Comparison of ENCODE assay signal across 10 cellular contexts in the genomic region with DNA sequence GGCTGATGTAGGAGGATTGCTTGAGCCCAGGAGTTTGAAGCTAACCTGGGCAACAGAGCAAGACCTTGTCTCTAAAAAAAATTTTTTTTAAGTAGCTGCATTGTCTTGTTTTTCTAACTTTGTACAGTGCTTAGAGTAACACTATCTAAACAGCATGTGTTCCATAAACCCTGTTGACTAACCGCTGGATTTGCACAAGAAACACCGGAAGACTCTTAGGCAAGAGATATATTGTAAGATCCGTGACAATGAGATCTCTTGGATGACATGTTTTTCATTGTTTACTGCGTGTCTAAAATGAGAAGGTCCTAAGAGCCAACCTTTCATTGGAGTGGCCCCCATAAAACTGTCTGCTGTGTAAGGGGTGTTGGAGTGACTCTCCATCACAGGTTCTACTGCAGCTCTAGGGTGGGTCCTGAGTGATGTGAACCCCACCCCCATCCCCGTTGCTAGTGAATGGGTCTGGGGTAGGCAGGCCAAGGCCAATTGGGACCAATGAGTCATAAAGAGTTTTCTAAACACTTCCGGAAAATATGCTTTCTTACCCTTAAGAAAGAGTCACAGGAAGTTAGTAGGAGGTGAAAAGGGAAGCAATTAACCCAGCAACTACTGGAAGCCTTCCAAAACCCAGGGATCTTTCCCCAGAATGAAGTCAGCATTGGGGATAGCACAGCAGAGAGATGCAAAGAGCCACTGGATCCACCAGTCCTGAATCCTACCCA. TPM values are rescaled to one million over a fixed set of nuclear protein-coding genes. Genes with fewer than 3 reads are reported as not detected.
DNase-seq lines count a peak whose midpoint lies in the region; ATAC-seq and TF ChIP-seq lines count a peak whose summit lies in the region.
"Had no signal": no experiment of that assay in that cellular context is flagged by ENCODE, and none has a peak within 500 bp of the region (broad histone marks: within the 10 kb centered on the region; RNA-seq: fewer than 3 reads in every experiment).

No MANE protein-coding gene starts in this region.

- H3K4me3 ChIP-seq in CD4-positive, CD25-positive, alpha-beta regulatory T cell (ENCODE audit: low read depth, low read length) = no peak overlapping the region
- no peak overlapping the region for H3K4me3 ChIP-seq in esophagus squamous epithelium

- no peak overlapping the region for H3K27ac ChIP-seq in CD4-positive, CD25-positive, alpha-beta regulatory T cell (ENCODE audit: insufficient read depth, low read length, poor library complexity, severe bottlenecking)
- peak overlapping the region in 2 of 4 donors; percentile 7 to 53 for H3K27ac ChIP-seq in esophagus squamous epithelium

- intact Hi-C loops in esophagus squamous epithelium (cut with DNase I) = no loop called here

- H3K9me3 ChIP-seq in CD4-positive, CD25-positive, alpha-beta regulatory T cell (ENCODE audit: control insufficient read depth in 2 of 2, low read length in 2 of 2) = no peaks in the 10 kb centered on the region
- no peaks in the 10 kb centered on the region for H3K9me3 ChIP-seq in esophagus squamous epithelium

- H3K4me3 Mint-ChIP-seq in CD4-positive, CD25-positive, alpha-beta regulatory T cell = peak overlapping the region in 1 of 4 donors; percentile 14
- H3K4me3 Mint-ChIP-seq in endothelial cell (ENCODE audit: unreplicated experiment) = no peak overlapping the region
- H3K4me3 Mint-ChIP-seq: brain had no signal

- WGBS in esophagus squamous epithelium, 2 donors = 47 to 48% methylated on average over 6 of the region's 6 CpGs

- H3K4me1 Mint-ChIP-seq in CD4-positive, CD25-positive, alpha-beta regulatory T cell = peaks cover 17 to 56% (median 48%) of the 10 kb centered on the region in 4 donors
- H3K4me1 Mint-ChIP-seq in endothelial cell (ENCODE audit: unreplicated experiment) = peaks cover 21% of the 10 kb centered on the region

- no peak for DNase-seq in CD4-positive, CD25-positive, alpha-beta regulatory T cell
- peak; percentile 98 for DNase-seq in Kasumi-1 (lab: John Stamatoyannopoulos, UW)
- peak; percentile 38 to 46 for DNase-seq in activated T-cell treated with anti-CD3 and anti-CD28 coated beads, Interleukin-2, amount 50 U/mL, for 48 hours
- DNase-seq in left lobe of liver (ENCODE audit: low spot score) = no peak
- no peak for DNase-seq in esophagus squamous epithelium (lab: John Stamatoyannopoulos, UW)
- DNase-seq in endothelial cell (ENCODE audit: low spot score) = no peak
- DNase-seq: SHP77 treated with DMSO at 0.1 percent for 48 hours had no signal

- TF ChIP-seq POLR2A in esophagus squamous epithelium (IDR thresholded peaks at IDR 0.05) = no peak

- H3K4me1 ChIP-seq in CD4-positive, CD25-positive, alpha-beta regulatory T cell (ENCODE audit: control insufficient read depth, insufficient read depth, low read length, poor library complexity, severe bottlenecking) = peaks cover 32% of the 10 kb centered on the region
- H3K4me1 ChIP-seq in esophagus squamous epithelium = peaks cover 0 to 26% (median 6%) of the 10 kb centered on the region in 3 donors

- no peaks in the 10 kb centered on the region for H3K9me3 Mint-ChIP-seq in CD4-positive, CD25-positive, alpha-beta regulatory T cell
- no peaks in the 10 kb centered on the region for H3K9me3 Mint-ChIP-seq in endothelial cell (ENCODE audit: unreplicated experiment)
- H3K9me3 Mint-ChIP-seq: brain had no signal

- H3K36me3 Mint-ChIP-seq in CD4-positive, CD25-positive, alpha-beta regulatory T cell = no peaks in the 10 kb centered on the region
- H3K36me3 Mint-ChIP-seq in endothelial cell (ENCODE audit: low read depth, unreplicated experiment) = no peaks in the 10 kb centered on the region
- H3K36me3 Mint-ChIP-seq: brain had no signal

- H3K27me3 Mint-ChIP-seq in CD4-positive, CD25-positive, alpha-beta regulatory T cell = no peaks in the 10 kb centered on the region
- H3K27me3 Mint-ChIP-seq in endothelial cell (ENCODE audit: unreplicated experiment) = peaks cover 1% of the 10 kb centered on the region

- TF ChIP-seq CTCF in esophagus squamous epithelium (IDR thresholded peaks at IDR 0.05) (no peak), endothelial cell (IDR thresholded peaks at IDR 0.05; ENCODE audit: unreplicated experiment) (no peak)

- no peaks in the 10 kb centered on the region for H3K27me3 ChIP-seq in CD4-positive, CD25-positive, alpha-beta regulatory T cell (ENCODE audit: control insufficient read depth, insufficient read depth, low read length)
- H3K27me3 ChIP-seq in esophagus squamous epithelium = no peaks in the 10 kb centered on the region

- H3K27ac Mint-ChIP-seq in CD4-positive, CD25-positive, alpha-beta regulatory T cell = peak overlapping the region in 2 of 3 donors; percentile 53 to 56
- no peak overlapping the region for H3K27ac Mint-ChIP-seq in endothelial cell (ENCODE audit: unreplicated experiment)
- H3K27ac Mint-ChIP-seq: brain had no signal

- H3K36me3 ChIP-seq in CD4-positive, CD25-positive, alpha-beta regulatory T cell (ENCODE audit: control insufficient read depth, insufficient read depth, low read length) = no peaks in the 10 kb centered on the region
- no peaks in the 10 kb centered on the region for H3K36me3 ChIP-seq in esophagus squamous epithelium

- ATAC-seq in CD4-positive, CD25-positive, alpha-beta regulatory T cell (ENCODE audit: low read depth in 2 of 2) = no peak
- ATAC-seq in left lobe of liver = peak; percentile 31
- no peak for ATAC-seq in GM19467 (IDR thresholded peaks at IDR 0.05; ENCODE audit: unreplicated experiment)
- no peak for ATAC-seq in GM18909 (IDR thresholded peaks at IDR 0.05; ENCODE audit: poor library complexity, unreplicated experiment)

RNA-seq across cellular contexts. Expression of gene PCNX1, which starts 24.3 kb away (rescaled TPM):
- total RNA-seq in CD4-positive, CD25-positive, alpha-beta regulatory T cell = 202 TPM
- polyA plus RNA-seq in CD4-positive, CD25-positive, alpha-beta regulatory T cell = 10 to 100 TPM; 16.4 to 25.7 (median 20.3) TPM
- total RNA-seq in left lobe of liver (30.5 TPM), esophagus squamous epithelium (10 to 100 TPM in 3 of 4 donors, 1 to 10 TPM in 1; 9.1 to 41.8 (median 18.9) TPM), endothelial cell (ENCODE audit: unreplicated experiment) (68.8 TPM)

Comparison
In these comparisons a context has a peak if more than half of its experiments do, and no peak if none do; other contexts are left out.
1. DNase-seq: peak in Kasumi-1 (2 of 2) and activated T-cell treated with anti-CD3 and anti-CD28 coated beads, Interleukin-2, amount 50 U/mL, for 48 hours (2 of 2); none in CD4-positive, CD25-positive, alpha-beta regulatory T cell (0 of 3), left lobe of liver (single experiment), esophagus squamous epithelium (single experiment) and endothelial cell (single experiment).